In genomic region chr13:61148211-61148610, GRCh38 we compare ENCODE assay signal across 22 cellular contexts.
"Had no signal": no experiment of that assay in that cellular context is flagged by ENCODE, and none has a peak within 500 bp of the region (broad histone marks: within the 10 kb centered on the region; RNA-seq: fewer than 3 reads in every experiment).

No MANE protein-coding gene starts in this region.

- H3K27ac Mint-ChIP-seq: dendritic cell treated with granulocyte-macrophage colony-stimulating factor and Interleukin-4, amounts not matched to agents 40 ng/mL and 50 ng/mL, for 4 days had no signal

- H3K4me3 Mint-ChIP-seq: dendritic cell treated with granulocyte-macrophage colony-stimulating factor and Interleukin-4, amounts not matched to agents 40 ng/mL and 50 ng/mL, for 4 days had no signal

- H3K27me3 ChIP-seq: colonic mucosa, esophagus squamous epithelium, gastrocnemius medialis, heart right ventricle, left lung had no signal

- H3K27me3 Mint-ChIP-seq: dendritic cell treated with granulocyte-macrophage colony-stimulating factor and Interleukin-4, amounts not matched to agents 40 ng/mL and 50 ng/mL, for 4 days had no signal

- H3K4me1 ChIP-seq: colonic mucosa, esophagus squamous epithelium, left lung, lower lobe of right lung had no signal

- FAIRE-seq: endometrium, islet of Langerhans, keratinocyte had no signal

- H3K27ac ChIP-seq: colonic mucosa, epithelial cell of prostate, esophagus squamous epithelium, gastrocnemius medialis, heart right ventricle, left lung, lower lobe of right lung had no signal

- DNase-seq: colonic mucosa; cortex of kidney; effector CD8-positive, alpha-beta T cell; erythroblast; esophagus squamous epithelium; foreskin fibroblast; foreskin melanocyte; gastrocnemius medialis; glutamatergic neuron; head of caudate nucleus; heart right ventricle; hippocampal formation; left cardiac atrium; left lung; left ventricle myocardium superior; lower lobe of right lung; midbrain had no signal

- H3K4me3 ChIP-seq: colonic mucosa, esophagus squamous epithelium, gastrocnemius medialis, heart right ventricle, left lung, lower lobe of right lung had no signal

- H3K9me3 ChIP-seq: colonic mucosa, esophagus squamous epithelium, gastrocnemius medialis, lower lobe of right lung had no signal

- H3K36me3 ChIP-seq: colonic mucosa, esophagus squamous epithelium, gastrocnemius medialis, heart right ventricle, left lung, lower lobe of right lung had no signal
